8 cellular contexts compared by ENCODE assay signal in the genomic region with DNA sequence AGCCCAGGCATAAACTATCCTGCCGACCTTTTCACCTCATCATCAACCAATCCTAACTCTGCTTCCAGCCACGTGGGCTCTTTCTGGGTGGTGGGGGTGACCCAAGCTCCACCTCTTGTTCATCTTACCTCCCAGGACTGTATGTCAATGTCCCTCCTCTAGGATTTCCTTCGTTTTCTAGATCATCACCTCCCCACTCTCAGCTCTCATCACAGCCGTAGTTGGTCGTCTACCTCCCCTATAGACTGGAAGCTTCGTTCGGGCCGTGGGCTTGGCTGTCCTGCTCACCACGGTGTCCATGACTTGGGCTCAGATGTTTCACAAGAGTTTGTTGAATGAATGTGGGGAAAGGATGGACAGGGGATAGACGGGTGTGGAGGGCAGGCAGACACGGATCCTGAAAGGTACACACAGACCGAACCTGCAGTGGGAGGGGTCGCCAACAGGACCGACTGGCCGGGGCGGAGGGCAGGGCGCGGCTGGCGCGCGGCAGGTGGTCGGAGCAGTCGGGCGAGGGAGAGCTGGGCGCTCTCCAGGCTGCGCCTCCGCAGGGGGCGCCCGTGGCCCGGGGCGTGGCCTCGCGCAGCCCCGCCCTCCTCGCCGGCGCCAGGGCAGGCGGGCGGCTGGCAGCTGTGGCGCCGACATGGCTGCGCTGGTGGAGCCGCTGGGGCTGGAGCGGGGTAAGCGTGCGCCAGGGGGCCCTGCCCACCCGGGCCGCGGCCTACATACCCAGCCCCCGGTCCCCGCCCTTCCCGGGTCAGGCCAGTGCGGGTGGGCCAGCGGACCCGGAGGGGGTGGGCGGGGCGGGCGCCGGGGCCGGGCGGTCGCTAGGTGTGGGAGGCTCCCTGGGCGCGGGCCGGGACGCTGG.
DNase-seq lines count a peak whose midpoint lies in the region; ATAC-seq and TF ChIP-seq lines count a peak whose summit lies in the region.

A gene with protein sequence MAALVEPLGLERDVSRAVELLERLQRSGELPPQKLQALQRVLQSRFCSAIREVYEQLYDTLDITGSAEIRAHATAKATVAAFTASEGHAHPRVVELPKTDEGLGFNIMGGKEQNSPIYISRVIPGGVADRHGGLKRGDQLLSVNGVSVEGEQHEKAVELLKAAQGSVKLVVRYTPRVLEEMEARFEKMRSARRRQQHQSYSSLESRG (plus strand): TSS at position 609 of the 868 bp plus-strand sequence. CDS start 35 bp downstream, at position 644.

- TF ChIP-seq CTCF in GM12875 (IDR thresholded peaks at IDR 0.05; ENCODE audit: borderline replicate concordance, insufficient read depth, low read depth, low read length), result peak; percentile 81
- TF ChIP-seq CTCF in choroid plexus epithelial cell (conservative IDR thresholded peaks at IDR 0.05; ENCODE audit: low read depth, low read length), result peak; percentile 3

- peak within 1 kb of the TSS; percentile 71 for H3K4me3 ChIP-seq in GM12875 (ENCODE audit: low read depth, low read length)
- peak within 1 kb of the TSS; percentile 79 for H3K4me3 ChIP-seq in choroid plexus epithelial cell (ENCODE audit: low read depth, low read length)

- ATAC-seq in HG02885 (IDR thresholded peaks at IDR 0.05; ENCODE audit: poor library complexity, unreplicated experiment), result peak; percentile 51
- ATAC-seq in GM21360 (IDR thresholded peaks at IDR 0.05; ENCODE audit: unreplicated experiment), result no peak

- DNase-seq in NCI-H345 treated with DMSO at 0.1 percent for 48 hours (lab: John Stamatoyannopoulos, UW; ENCODE audit: unreplicated experiment) (peak; percentile 17), choroid plexus epithelial cell (ENCODE audit: low read depth) (peak; percentile 54), left kidney (ENCODE audit: low read depth, low spot score) (peak; percentile 92)
- DNase-seq in activated CD4-positive, alpha-beta T cell treated with anti-CD3 and anti-CD28 coated beads for 1 hour, result peak; percentile 59
- DNase-seq in stimulated activated CD4-positive, alpha-beta T cell treated with anti-CD3 and anti-CD28 coated beads, Interleukin-4, amount 100 ng/mL, for 1 hour, result peak; percentile 73

Comparison
In these comparisons a context has a peak if more than half of its experiments do, and no peak if none do; other contexts are left out.
1. DNase-seq: peak in every context shown above with its lines; median percentile 92 in left kidney; 73 in stimulated activated CD4-positive, alpha-beta T cell treated with anti-CD3 and anti-CD28 coated beads, Interleukin-4, amount 100 ng/mL, for 1 hour; 59 in activated CD4-positive, alpha-beta T cell treated with anti-CD3 and anti-CD28 coated beads for 1 hour; 54 in choroid plexus epithelial cell; 17 in NCI-H345 treated with DMSO at 0.1 percent for 48 hours.